Comparison of ENCODE assay signal across 13 cellular contexts in the genomic region with DNA sequence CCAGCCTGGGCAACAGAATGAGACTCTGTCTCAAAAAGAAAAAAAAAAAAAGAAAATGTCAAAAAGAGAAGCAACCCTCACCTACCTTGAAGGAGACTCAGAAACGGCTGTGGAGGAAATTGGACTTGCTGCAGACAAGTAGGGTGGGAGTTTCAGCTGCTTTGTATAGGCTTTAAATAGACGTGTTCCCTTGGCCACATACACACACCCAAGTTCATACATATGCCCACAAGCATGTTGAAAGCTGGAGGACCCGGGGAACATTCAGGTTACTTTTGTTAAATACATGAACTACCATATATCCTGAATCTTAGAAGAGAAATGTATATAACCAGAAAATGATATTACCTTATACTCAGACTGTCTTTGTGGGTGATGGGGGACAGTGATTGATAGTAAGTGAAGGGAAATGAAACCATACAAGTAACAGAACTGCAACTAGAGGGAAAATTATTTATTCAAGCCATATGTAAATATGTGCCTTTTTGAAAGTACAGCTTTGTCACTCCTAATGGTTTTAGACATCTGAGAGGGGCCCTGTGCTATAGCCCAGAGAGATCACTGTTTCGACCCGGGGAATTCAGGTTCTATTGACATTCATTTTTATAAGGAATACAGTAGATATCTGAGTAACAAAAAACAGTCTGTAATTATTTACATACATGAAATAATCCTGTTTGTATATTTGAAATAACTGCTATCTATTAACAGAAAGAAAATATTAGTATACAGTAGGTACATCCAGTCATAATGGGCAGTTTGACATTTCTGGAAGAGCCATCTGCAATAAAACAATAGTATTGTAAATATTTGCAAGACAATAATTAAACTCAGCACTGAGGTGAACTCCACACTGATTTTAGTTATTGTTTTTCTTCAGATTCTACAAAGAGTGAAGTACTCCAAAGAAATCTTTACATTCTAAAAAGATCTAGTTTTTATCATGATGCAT. TPM values are rescaled to one million over a fixed set of nuclear protein-coding genes. Genes with fewer than 3 reads are reported as not detected.
DNase-seq lines count a peak whose midpoint lies in the region; ATAC-seq and TF ChIP-seq lines count a peak whose summit lies in the region.
"Had no signal": no experiment of that assay in that cellular context is flagged by ENCODE, and none has a peak within 500 bp of the region (broad histone marks: within the 10 kb centered on the region; RNA-seq: fewer than 3 reads in every experiment).

No MANE protein-coding gene starts in this region.

- no peaks in the 10 kb centered on the region for H4K20me1 ChIP-seq in OCI-LY3 (ENCODE audit: insufficient read depth, low read length)

- peaks cover 2% of the 10 kb centered on the region for H3K36me3 Mint-ChIP-seq in activated CD4-positive, alpha-beta memory T cell treated with anti-CD3 and anti-CD28 coated beads for 36 hours

- H3K36me3 ChIP-seq in OCI-LY3 (replicated peaks; ENCODE audit: low read depth, low read length) (no peaks in the 10 kb centered on the region), aorta (ENCODE audit: control insufficient read depth in 1 of 2, insufficient read depth in 2 of 2, low read length in 1 of 2) (no peaks in the 10 kb centered on the region)
- H3K36me3 ChIP-seq: uterus had no signal

- peaks cover 17% of the 10 kb centered on the region for H3K4me1 Mint-ChIP-seq in activated CD4-positive, alpha-beta memory T cell treated with anti-CD3 and anti-CD28 coated beads for 36 hours (ENCODE audit: low read depth)

- CTCF ChIA-PET in activated CD4-positive, alpha-beta memory T cell treated with anti-CD3 and anti-CD28 coated beads for 36 hours (lab: Charles Lee): interaction anchor here (0.9 to 1.5 kb wide), 2 partner anchors 105 to 264 kb away, joined by 3 read pairs; no protein-coding TSS in a partner anchor

- H3K4me3 ChIP-seq in GM12865 (ENCODE audit: low read depth, low read length) (no peak overlapping the region), OCI-LY3 (ENCODE audit: low read length) (peak overlapping the region; percentile 59), aorta (ENCODE audit: low read length in 2 of 2) (no peak overlapping the region)
- H3K4me3 ChIP-seq: uterus had no signal

- 68 to 72% methylated on average over 5 of the region's 5 CpGs for WGBS in aorta, 2 donors

- H3K9me3 ChIP-seq in OCI-LY3 (ENCODE audit: insufficient read depth, low read length): no peaks in the 10 kb centered on the region
- H3K9me3 ChIP-seq in aorta (ENCODE audit: control insufficient read depth, low read length): peaks cover 3% of the 10 kb centered on the region
- H3K9me3 ChIP-seq: uterus had no signal

- intact Hi-C loops in aorta (cut with DNase I): no loop called here
- intact Hi-C loops in activated CD4-positive, alpha-beta memory T cell treated with anti-CD3 and anti-CD28 coated beads for 36 hours (cut with micrococcal nuclease): no loop called here

- H3K27me3 ChIP-seq in OCI-LY3 (ENCODE audit: low read depth, low read length) (no peaks in the 10 kb centered on the region), aorta (ENCODE audit: control insufficient read depth in 1 of 2, insufficient read depth in 2 of 2, low read length in 1 of 2) (no peaks in the 10 kb centered on the region)
- H3K27me3 ChIP-seq: uterus had no signal

- H3K4me2 ChIP-seq in OCI-LY3 (ENCODE audit: low read length): peak overlapping the region; percentile 73

- peaks cover 2% of the 10 kb centered on the region for H3K27me3 Mint-ChIP-seq in activated CD4-positive, alpha-beta memory T cell treated with anti-CD3 and anti-CD28 coated beads for 36 hours
- H3K27me3 Mint-ChIP-seq: CD4-positive, CD25-positive, alpha-beta regulatory T cell had no signal

- peak overlapping the region; percentile 87 for H3K9ac ChIP-seq in OCI-LY3 (ENCODE audit: low read length)

- no peak overlapping the region for H3K4me3 Mint-ChIP-seq in activated CD4-positive, alpha-beta memory T cell treated with anti-CD3 and anti-CD28 coated beads for 36 hours
- H3K4me3 Mint-ChIP-seq: CD4-positive, CD25-positive, alpha-beta regulatory T cell had no signal

- ATAC-seq in GM19455 (IDR thresholded peaks at IDR 0.05; ENCODE audit: unreplicated experiment) (peak; percentile 88), HG03025 (IDR thresholded peaks at IDR 0.05; ENCODE audit: low FRiP score, unreplicated experiment) (peak; percentile 86), aorta (ENCODE audit: low FRiP score) (no peak)

- no peak overlapping the region for H3K27ac Mint-ChIP-seq in activated CD4-positive, alpha-beta memory T cell treated with anti-CD3 and anti-CD28 coated beads for 36 hours

- H3K9me3 Mint-ChIP-seq in activated CD4-positive, alpha-beta memory T cell treated with anti-CD3 and anti-CD28 coated beads for 36 hours: peaks cover 13% of the 10 kb centered on the region

- TF ChIP-seq CTCF in GM12865 (IDR thresholded peaks at IDR 0.05; ENCODE audit: insufficient read depth, low read depth, low read length, missing control alignments): no peak
- no peak for TF ChIP-seq CTCF in OCI-LY3 (IDR thresholded peaks at IDR 0.05; ENCODE audit: low read depth, low read length)

- peaks cover 64% of the 10 kb centered on the region for H3K4me1 ChIP-seq in OCI-LY3 (ENCODE audit: low read length)
- H3K4me1 ChIP-seq in aorta (ENCODE audit: control insufficient read depth in 1 of 2, insufficient read depth in 2 of 2, low read length in 2 of 2): no peaks in the 10 kb centered on the region
- H3K4me1 ChIP-seq: uterus had no signal

- DNase-seq in GM12865 (ENCODE audit: low read depth) (peak; percentile 58), NCI-H2227 (lab: John Stamatoyannopoulos, UW; ENCODE audit: unreplicated experiment) (no peak), NCI-H510A treated with DMSO at 0.1 percent for 48 hours (lab: John Stamatoyannopoulos, UW) (no peak), aorta (no peak)
- DNase-seq in activated CD4-positive, alpha-beta memory T cell treated with anti-CD3 and anti-CD28 coated beads for 36 hours: no peak
- DNase-seq: caudate nucleus, H7, NCI-H1694, uterus had no signal

- POLR2A ChIA-PET in activated CD4-positive, alpha-beta memory T cell treated with anti-CD3 and anti-CD28 coated beads for 36 hours (lab: Charles Lee): no interaction called here

- no peak overlapping the region for H2AFZ ChIP-seq in OCI-LY3 (ENCODE audit: low read depth, low read length)

- H3K27ac ChIP-seq in OCI-LY3 (ENCODE audit: low read length) (peak overlapping the region; percentile 97), aorta (ENCODE audit: low read depth in 1 of 2, low read length in 2 of 2) (no peak overlapping the region)
- H3K27ac ChIP-seq: uterus had no signal

- H3K79me2 ChIP-seq in OCI-LY3 (ENCODE audit: low read length): no peaks in the 10 kb centered on the region

RNA-seq across cellular contexts. Expression of a gene that starts 48.0 kb away (rescaled TPM):
- 10 to 100 TPM; 48.0 to 48.2 TPM for total RNA-seq in aorta
- 10 to 100 TPM; 34.7 to 35.1 TPM for polyA plus RNA-seq in aorta
- total RNA-seq in activated CD4-positive, alpha-beta memory T cell treated with anti-CD3 and anti-CD28 coated beads for 36 hours: 10 to 100 TPM; 45.9 to 51.4 TPM
